6 cellular contexts compared by ENCODE assay signal in the genomic region with DNA sequence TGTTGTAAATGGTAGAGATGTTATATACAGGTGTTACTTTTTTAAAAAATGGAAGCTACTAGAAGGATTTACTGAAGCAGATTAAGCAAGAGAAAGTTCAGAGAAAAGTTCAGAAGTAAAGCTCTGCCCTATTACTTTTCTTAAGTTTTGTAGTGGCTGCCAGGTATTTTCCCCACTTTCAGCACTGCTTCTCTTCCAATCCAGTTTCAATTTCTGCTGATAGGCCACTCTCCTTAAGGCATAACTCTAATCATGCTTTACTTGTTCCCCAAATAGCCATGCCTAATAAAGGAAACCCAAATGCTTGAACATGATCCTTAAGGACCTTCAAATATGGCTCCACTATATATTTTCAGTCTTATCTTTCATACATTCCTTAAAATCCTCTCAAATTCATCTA.
"Had no signal": no experiment of that assay in that cellular context is flagged by ENCODE, and none has a peak within 500 bp of the region (broad histone marks: within the 10 kb centered on the region; RNA-seq: fewer than 3 reads in every experiment).

No MANE protein-coding gene starts in this region.

- ATAC-seq: HepG2, K562 had no signal

- H3K27me3 Mint-ChIP-seq: IgD-negative memory B cell had no signal

- H3K27ac Mint-ChIP-seq: IgD-negative memory B cell had no signal

- DNase-seq: IMR-90, KBM-7 had no signal

- H3K4me3 ChIP-seq: K562 had no signal

- H3K27ac ChIP-seq: HL-60 had no signal

- H3K4me3 Mint-ChIP-seq: IgD-negative memory B cell had no signal

- H3K4me1 Mint-ChIP-seq: IgD-negative memory B cell had no signal

- H3K36me3 Mint-ChIP-seq: IgD-negative memory B cell had no signal
